In genomic region chr2:135832891-135833290, GRCh38 we compare ENCODE assay signal across 12 cellular contexts. TPM values are rescaled to one million over a fixed set of nuclear protein-coding genes. Genes with fewer than 3 reads are reported as not detected.
"Had no signal": no experiment of that assay in that cellular context is flagged by ENCODE, and none has a peak within 500 bp of the region (broad histone marks: within the 10 kb centered on the region; RNA-seq: fewer than 3 reads in every experiment).

No MANE protein-coding gene starts in this region.

- DNase-seq: GM23248, GOT3, H7, HFFc6, KBM-7 had no signal

- H3K36me3 Mint-ChIP-seq: IgD-negative memory B cell had no signal

- H3K4me1 ChIP-seq: HAP-1 had no signal

- H3K27ac Mint-ChIP-seq: HFFc6 had no signal

- H3K9me3 Mint-ChIP-seq: HFFc6, IgD-negative memory B cell had no signal

- ATAC-seq: HCT116, HepG2 had no signal

- H3K36me3 ChIP-seq: HAP-1 had no signal

- H3K4me3 Mint-ChIP-seq: HFFc6, IgD-negative memory B cell had no signal

- H3K4me2 ChIP-seq: KMS-11 had no signal

- H3K27me3 Mint-ChIP-seq: IgD-negative memory B cell had no signal

- H3K4me3 ChIP-seq: GM23248, HAP-1 had no signal

- H3K27ac ChIP-seq: GM23248, HL-60, KMS-11 had no signal

- H3K9me3 ChIP-seq: HAP-1 had no signal

- H3K4me1 Mint-ChIP-seq: IgD-negative memory B cell had no signal

- H2AFZ ChIP-seq: GM23248 had no signal

RNA-seq across cellular contexts. Expression of gene LCT, which starts 4.1 kb away (rescaled TPM):
- total RNA-seq: HepG2, HFFc6, HT1080 had no signal
